In the genomic region with DNA sequence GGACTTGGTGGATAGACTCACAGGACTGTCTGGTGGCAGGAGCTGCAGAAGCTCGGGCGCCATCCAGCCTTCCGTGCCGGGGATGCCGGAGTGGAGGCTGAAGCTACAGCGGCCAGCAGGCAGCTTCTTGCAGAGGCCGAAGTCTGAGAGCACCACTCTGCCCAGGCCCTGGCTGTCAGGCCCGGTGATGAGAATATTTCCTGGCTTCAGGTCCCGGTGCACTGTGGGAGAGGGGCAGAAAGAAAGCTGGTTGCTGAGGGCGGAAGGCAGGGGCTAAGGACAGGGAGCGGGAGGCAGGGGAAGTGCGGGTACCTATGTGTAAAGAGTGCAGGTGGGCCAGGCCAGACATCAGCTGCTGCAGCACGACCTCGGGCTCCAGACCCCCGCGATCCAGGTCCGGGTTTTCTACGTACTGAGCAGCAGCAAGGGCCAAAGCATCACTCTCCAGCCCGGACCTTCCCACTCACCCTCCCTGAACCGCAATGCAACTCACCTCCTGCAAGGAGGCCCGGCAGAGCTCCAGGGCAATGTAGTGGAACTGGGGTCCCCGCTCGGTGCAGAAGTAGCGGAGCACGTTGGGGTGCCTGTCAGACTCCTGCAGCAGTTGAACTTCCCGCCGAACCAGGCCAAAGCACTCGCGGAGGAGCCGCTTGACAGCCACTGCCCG, we compare ENCODE assay signal across 10 cellular contexts. TPM values are rescaled to one million over a fixed set of nuclear protein-coding genes. Genes with fewer than 3 reads are reported as not detected.
DNase-seq lines count a peak whose midpoint lies in the region; ATAC-seq and TF ChIP-seq lines count a peak whose summit lies in the region.
"Had no signal": no experiment of that assay in that cellular context is flagged by ENCODE, and none has a peak within 500 bp of the region (broad histone marks: within the 10 kb centered on the region; RNA-seq: fewer than 3 reads in every experiment).

No MANE protein-coding gene starts in this region.

- peaks cover 12% of the 10 kb centered on the region for H3K4me1 Mint-ChIP-seq in CD8-positive, alpha-beta T cell (ENCODE audit: low read depth)

- no peak for ATAC-seq in CD8-positive, alpha-beta T cell
- no peak for ATAC-seq in GM21529 (IDR thresholded peaks at IDR 0.05; ENCODE audit: unreplicated experiment)

- DNase-seq in BE2C (peak; percentile 53), NCI-H526 (lab: John Stamatoyannopoulos, UW) (peak; percentile 30 to 64), esophagus muscularis mucosa (ENCODE audit: extremely low spot score) (no peak), GM10248 (ENCODE audit: extremely low spot score) (no peak), suprapubic skin (ENCODE audit: low spot score in 2 of 2) (no peak)
- DNase-seq in CD8-positive, alpha-beta T cell: no peak
- DNase-seq: DND-41, NCI-H1436 treated with DMSO at 0.1 percent for 48 hours had no signal

- H3K4me1 ChIP-seq in BE2C: no peaks in the 10 kb centered on the region
- peaks cover 0 to 10% (median 8%) of the 10 kb centered on the region in 4 donors for H3K4me1 ChIP-seq in esophagus muscularis mucosa
- H3K4me1 ChIP-seq in muscle layer of colon (ENCODE audit: insufficient read depth, low read length): no peaks in the 10 kb centered on the region
- H3K4me1 ChIP-seq in CD8-positive, alpha-beta T cell (ENCODE audit: insufficient read depth, low read length): peaks cover 6% of the 10 kb centered on the region
- H3K4me1 ChIP-seq in suprapubic skin: no peaks in the 10 kb centered on the region

- intact Hi-C loops in esophagus muscularis mucosa (cut with DNase I): no loop called here
- intact Hi-C loops in CD8-positive, alpha-beta T cell (cut with DNase I, micrococcal nuclease): no loop called here

- no peak overlapping the region for H3K27ac ChIP-seq in esophagus muscularis mucosa (replicated peaks in 1 of 4)
- H3K27ac ChIP-seq in muscle layer of colon (ENCODE audit: low read depth, low read length): no peak overlapping the region
- H3K27ac ChIP-seq in CD8-positive, alpha-beta T cell (ENCODE audit: low read depth, low read length): no peak overlapping the region
- no peak overlapping the region for H3K27ac ChIP-seq in suprapubic skin

- POLR2A ChIA-PET in GM10248 (lab: Yijun Ruan, JAX): no interaction called here
- POLR2A ChIA-PET in CD8-positive, alpha-beta T cell (lab: Charles Lee): no interaction called here

- H3K27ac Mint-ChIP-seq in CD8-positive, alpha-beta T cell: no peak overlapping the region

- WGBS in esophagus muscularis mucosa: 23% methylated on average over 22 of the region's 31 CpGs
- WGBS in suprapubic skin: 15% methylated on average over 23 of the region's 31 CpGs

- no peaks in the 10 kb centered on the region for H3K9me3 Mint-ChIP-seq in CD8-positive, alpha-beta T cell

- no peak overlapping the region for H3K4me3 Mint-ChIP-seq in CD8-positive, alpha-beta T cell

- H3K4me3 ChIP-seq in BE2C (ENCODE audit: low read depth, low read length): no peak overlapping the region
- H3K4me3 ChIP-seq in esophagus muscularis mucosa: peak overlapping the region; percentile 22 to 33 (median 30)
- H3K4me3 ChIP-seq in muscle layer of colon (ENCODE audit: low read depth in 1 of 2, low read length in 2 of 2): peak overlapping the region; percentile 4 to 32
- H3K4me3 ChIP-seq in CD8-positive, alpha-beta T cell (ENCODE audit: low read depth, low read length): no peak overlapping the region
- H3K4me3 ChIP-seq in suprapubic skin: no peak overlapping the region

- H3K27me3 ChIP-seq in BE2C: no peaks in the 10 kb centered on the region
- peaks cover 0 to 3% (median 0%) of the 10 kb centered on the region in 4 donors for H3K27me3 ChIP-seq in esophagus muscularis mucosa
- peaks cover 0 to 5% of the 10 kb centered on the region in 2 donors for H3K27me3 ChIP-seq in muscle layer of colon (ENCODE audit: control insufficient read depth in 1 of 2, insufficient read depth in 2 of 2, low read length in 2 of 2)
- H3K27me3 ChIP-seq in CD8-positive, alpha-beta T cell (ENCODE audit: insufficient read depth, low read length): no peaks in the 10 kb centered on the region
- no peaks in the 10 kb centered on the region for H3K27me3 ChIP-seq in suprapubic skin

- H3K9me3 ChIP-seq in BE2C: no peaks in the 10 kb centered on the region
- H3K9me3 ChIP-seq in esophagus muscularis mucosa: no peaks in the 10 kb centered on the region
- H3K9me3 ChIP-seq in muscle layer of colon (ENCODE audit: low read length): no peaks in the 10 kb centered on the region
- H3K9me3 ChIP-seq in CD8-positive, alpha-beta T cell (ENCODE audit: low read length): no peaks in the 10 kb centered on the region
- H3K9me3 ChIP-seq in suprapubic skin: no peaks in the 10 kb centered on the region

- H3K36me3 ChIP-seq in BE2C: peaks cover 25% of the 10 kb centered on the region
- peaks cover 10 to 16% (median 15%) of the 10 kb centered on the region in 4 donors for H3K36me3 ChIP-seq in esophagus muscularis mucosa
- peaks cover 3% of the 10 kb centered on the region for H3K36me3 ChIP-seq in muscle layer of colon (ENCODE audit: insufficient read depth, low read length)
- peaks cover under 1% of the 10 kb centered on the region for H3K36me3 ChIP-seq in CD8-positive, alpha-beta T cell (ENCODE audit: insufficient read depth, low read length)
- H3K36me3 ChIP-seq in suprapubic skin: peaks cover 14% of the 10 kb centered on the region

- H3K36me3 Mint-ChIP-seq in CD8-positive, alpha-beta T cell: peaks cover 14% of the 10 kb centered on the region

- no peak for TF ChIP-seq CTCF in BE2C (IDR thresholded peaks at IDR 0.05; ENCODE audit: low read depth, low read length)
- no peak for TF ChIP-seq CTCF in esophagus muscularis mucosa (IDR thresholded peaks at IDR 0.05)
- TF ChIP-seq CTCF in GM10248 (IDR thresholded peaks at IDR 0.05; ENCODE audit: control extremely low read depth, extremely low read depth, low read depth, missing control alignments): no peak
- no peak for TF ChIP-seq CTCF in CD8-positive, alpha-beta T cell (IDR thresholded peaks at IDR 0.05)
- no peak for TF ChIP-seq CTCF in suprapubic skin (IDR thresholded peaks at IDR 0.05)

- CTCF ChIA-PET in GM10248 (lab: Yijun Ruan, JAX): interaction anchor here (1.0 to 1.8 kb wide), 3 partner anchors 14 to 31 kb away, joined by 3 to 7 read pairs (median 4); partner anchors contain the start of gene PLK1
- CTCF ChIA-PET in CD8-positive, alpha-beta T cell (lab: Charles Lee): interaction anchor here (0.6 to 1.3 kb wide), 2 partner anchors 20 to 791 kb away, joined by 3 to 4 read pairs; no protein-coding TSS in a partner anchor

- TF ChIP-seq EP300 in esophagus muscularis mucosa (IDR thresholded peaks at IDR 0.05): no peak
- TF ChIP-seq EP300 in suprapubic skin (IDR thresholded peaks at IDR 0.05): no peak

- H3K9ac ChIP-seq in muscle layer of colon (ENCODE audit: low read length): no peak overlapping the region

- no peaks in the 10 kb centered on the region for H3K27me3 Mint-ChIP-seq in CD8-positive, alpha-beta T cell (ENCODE audit: low read depth)

- no peak for TF ChIP-seq POLR2A in esophagus muscularis mucosa (IDR thresholded peaks at IDR 0.05; ENCODE audit: low read depth)
- TF ChIP-seq POLR2A in suprapubic skin (IDR thresholded peaks at IDR 0.05): no peak

RNA-seq across cellular contexts. Expression of gene PLK1, which starts 16.2 kb away (rescaled TPM):
- 45.4 TPM for polyA plus RNA-seq in BE2C (2012; ENCODE audit: insufficient read depth, insufficient read length, low read depth)
- total RNA-seq in esophagus muscularis mucosa (1 to 10 TPM in 3 of 4 donors, under 1 TPM in 1; 0.42 to 2.1 (median 1.3) TPM), suprapubic skin (1 to 10 TPM; 4.6 to 8.3 (median 6.5) TPM)
- total RNA-seq in CD8-positive, alpha-beta T cell: under 1 TPM; 0.25 to 0.76 TPM

RNA-seq across cellular contexts. Expression of gene ERN2, which starts 18.2 kb away (rescaled TPM):
- not detected for polyA plus RNA-seq in BE2C (2012; ENCODE audit: insufficient read depth, insufficient read length, low read depth)
- total RNA-seq in esophagus muscularis mucosa: under 1 TPM in 1 of 4 donors, not detected in 3; 0.11 TPM
- total RNA-seq in CD8-positive, alpha-beta T cell: not detected
- total RNA-seq in suprapubic skin: 1 to 10 TPM in 1 of 4 donors, under 1 TPM in 3; 0.32 to 2.8 (median 0.79) TPM

RNA-seq across cellular contexts. Expression of gene DCTN5, which starts 53.6 kb away (rescaled TPM):
- polyA plus RNA-seq in BE2C (2012; ENCODE audit: insufficient read depth, insufficient read length, low read depth): 78.9 TPM
- total RNA-seq in esophagus muscularis mucosa (10 to 100 TPM; 31.1 to 50.7 (median 37.0) TPM), suprapubic skin (10 to 100 TPM; 45.8 to 52.0 (median 48.8) TPM)
- total RNA-seq in CD8-positive, alpha-beta T cell: 10 to 100 TPM; 53.6 to 57.1 TPM

RNA-seq across cellular contexts. Expression of gene PALB2, which starts 53.7 kb away (rescaled TPM):
- 13.7 TPM for polyA plus RNA-seq in BE2C (2012; ENCODE audit: insufficient read depth, insufficient read length, low read depth)
- total RNA-seq in esophagus muscularis mucosa (10 to 100 TPM in 1 of 4 donors, 1 to 10 TPM in 3; 6.9 to 13.3 (median 8.6) TPM), suprapubic skin (10 to 100 TPM; 11.8 to 16.8 (median 15.8) TPM)
- total RNA-seq in CD8-positive, alpha-beta T cell: 1 to 10 TPM; 5.3 to 5.6 TPM

RNA-seq across cellular contexts. Expression of gene CHP2, which starts 60.0 kb away (rescaled TPM):
- polyA plus RNA-seq in BE2C (2012; ENCODE audit: insufficient read depth, insufficient read length, low read depth): not detected
- total RNA-seq in esophagus muscularis mucosa (not detected), suprapubic skin (100 to 1,000 TPM in 2 of 4 donors, 10 to 100 TPM in 2; 60.3 to 102 (median 99.6) TPM)
- total RNA-seq in CD8-positive, alpha-beta T cell: not detected

Comparison
In these comparisons a context has a peak if more than half of its experiments do, and no peak if none do; other contexts are left out.
1. DNase-seq: peak in BE2C (single experiment) and NCI-H526 (2 of 2); none in esophagus muscularis mucosa (single experiment), GM10248 (single experiment), CD8-positive, alpha-beta T cell (0 of 7) and suprapubic skin (0 of 2).
2. H3K4me3 ChIP-seq: peak in esophagus muscularis mucosa (4 of 4) and muscle layer of colon (2 of 2); none in BE2C (single experiment), CD8-positive, alpha-beta T cell (single experiment) and suprapubic skin (single experiment).